ENCODE assay signal across 32 cellular contexts in genomic region chr1:49252917-49253316, GRCh38.
"Had no signal": no experiment of that assay in that cellular context is flagged by ENCODE, and none has a peak within 500 bp of the region (broad histone marks: within the 10 kb centered on the region; RNA-seq: fewer than 3 reads in every experiment).

No MANE protein-coding gene starts in this region.

- ATAC-seq: activated naive CD4-positive, alpha-beta T cell treated with anti-CD3 and anti-CD28 coated beads, Interleukin-2, amount 50 U/mL, for 72 hours; activated naive CD8-positive, alpha-beta T cell treated with anti-CD3 and anti-CD28 coated beads, Interleukin-2, amount 50 U/mL, for 24 hours; activated T-cell treated with anti-CD3 and anti-CD28 coated beads, Interleukin-2, amount 50 U/mL, for 4 hours; activated T-cell treated with anti-CD3 and anti-CD28 coated beads, Interleukin-2, amount 50 U/mL, for 72 hours; activated T-helper 17 cell treated with anti-CD3 and anti-CD28 coated beads, Interleukin-2, amount 50 U/mL, for 72 hours; body of pancreas had no signal

- H3K27ac ChIP-seq: adrenal gland, ascending aorta, body of pancreas, brain microvascular endothelial cell, breast epithelium, cardiac muscle cell had no signal

- DNase-seq: activated effector memory CD4-positive, alpha-beta T cell treated with anti-CD3 and anti-CD28 coated beads, Interleukin-2, amount 50 U/mL, for 16 hours; activated effector memory CD4-positive, alpha-beta T cell treated with Interleukin-2 at 50 U/mL for 16 hours; activated gamma-delta T cell; activated gamma-delta T cell treated with Interleukin-2 at 50 U/mL for 16 hours; activated naive CD4-positive, alpha-beta T cell; activated naive CD4-positive, alpha-beta T cell treated with anti-CD3 and anti-CD28 coated beads for 36 hours; activated naive CD4-positive, alpha-beta T cell treated with anti-CD3 and anti-CD28 coated beads, Interleukin-2, amount 10 ng/mL, durations not matched to agents 7 days and 5 days; activated naive CD4-positive, alpha-beta T cell treated with anti-CD3 and anti-CD28 coated beads, Interleukin-2, amount 50 U/mL, for 16 hours; activated naive CD4-positive, alpha-beta T cell treated with Interleukin-2 at 50 U/mL for 16 hours; activated naive CD8-positive, alpha-beta T cell treated with anti-CD3 and anti-CD28 coated beads for 36 hours; activated naive CD8-positive, alpha-beta T cell treated with anti-CD3 and anti-CD28 coated beads, Interleukin-2, amount 10 ng/mL, durations not matched to agents 7 days and 5 days; activated naive CD8-positive, alpha-beta T cell treated with anti-CD3 and anti-CD28 coated beads, Interleukin-2, amount 50 U/mL, for 24 hours; activated T-cell treated with anti-CD3 and anti-CD28 coated beads, Interleukin-2, amount 50 U/mL, for 1 hour; activated T-cell treated with anti-CD3 and anti-CD28 coated beads, Interleukin-2, amount 50 U/mL, for 24 hours; activated T-cell treated with anti-CD3 and anti-CD28 coated beads, Interleukin-2, amount 50 U/mL, for 4 hours; activated T-cell treated with anti-CD3 and anti-CD28 coated beads, Interleukin-2, amount 50 U/mL, for 48 hours; activated T-cell treated with anti-CD3 and anti-CD28 coated beads, Interleukin-2, amount 50 U/mL, for 72 hours; adrenal gland; amniotic stem cell; amygdala; anterior cingulate cortex; aorta; body of pancreas; brain microvascular endothelial cell; caudate nucleus; central memory CD4-positive, alpha-beta T cell; cerebellar nuclear complex had no signal

- H3K4me3 ChIP-seq: adrenal gland, ascending aorta, body of pancreas, breast epithelium, cardiac muscle cell had no signal

- H3K9me3 ChIP-seq: ascending aorta, body of pancreas had no signal

- H3K36me3 ChIP-seq: adrenal gland, ascending aorta, brain microvascular endothelial cell, breast epithelium, cardiac muscle cell had no signal

- H3K4me1 ChIP-seq: adrenal gland, ascending aorta, body of pancreas, breast epithelium had no signal
